Comparison of ENCODE assay signal across 8 cellular contexts in the genomic region with DNA sequence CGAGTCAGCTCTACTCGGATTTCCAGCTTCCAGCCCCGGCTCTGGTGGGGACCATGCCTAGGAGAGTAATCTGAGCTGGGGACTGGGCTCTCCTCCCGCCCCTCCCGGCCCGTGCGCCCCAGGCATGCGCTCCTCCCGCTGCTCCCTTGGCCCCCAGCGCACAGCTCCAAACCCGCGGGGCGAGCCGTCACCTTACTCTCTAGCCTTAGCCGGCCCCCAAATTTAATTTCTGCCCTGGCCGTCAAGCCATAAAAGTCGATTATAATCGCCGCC. TPM values are rescaled to one million over a fixed set of nuclear protein-coding genes. Genes with fewer than 3 reads are reported as not detected.
DNase-seq lines count a peak whose midpoint lies in the region; ATAC-seq, FAIRE-seq and TF ChIP-seq lines count a peak whose summit lies in the region.

No MANE protein-coding gene starts in this region.

- no peak for TF ChIP-seq POLR2A in endothelial cell of umbilical vein (IDR thresholded peaks at IDR 0.05; ENCODE audit: low read depth, low read length)

- H3K4me2 ChIP-seq in endothelial cell of umbilical vein (ENCODE audit: insufficient read depth, low read length) (peak overlapping the region; percentile 65), Karpas-422 (ENCODE audit: low read depth, low read length, poor library complexity, severe bottlenecking) (no peak overlapping the region)

- no TSS peak for BruUV-seq in endothelial cell of umbilical vein (replicated peaks; lab: Mats Ljungman, UMichigan)

- H4K20me1 ChIP-seq in endothelial cell of umbilical vein (replicated peaks; ENCODE audit: control insufficient read depth, extremely low read depth, insufficient read depth, low read length): no peaks in the 10 kb centered on the region
- no peaks in the 10 kb centered on the region for H4K20me1 ChIP-seq in Karpas-422 (ENCODE audit: insufficient read depth, low read depth, low read length)

- ATAC-seq in HG02798 (IDR thresholded peaks at IDR 0.05; ENCODE audit: poor library complexity, unreplicated experiment): no peak

- H3K4me3 ChIP-seq in endothelial cell of umbilical vein (replicated peaks in 1 of 3; ENCODE audit: insufficient read depth in 1 of 3, low read depth in 1 of 3, low read length in 3 of 3) (peak overlapping the region; percentile 16 to 76 (median 56)), muscle layer of duodenum (ENCODE audit: low read depth in 1 of 2, low read length in 2 of 2) (peak overlapping the region; percentile 68 to 70), Karpas-422 (ENCODE audit: low read length) (no peak overlapping the region)

- H3K79me2 ChIP-seq in endothelial cell of umbilical vein (ENCODE audit: control insufficient read depth, insufficient read depth, low read length): peaks cover 2% of the 10 kb centered on the region
- no peaks in the 10 kb centered on the region for H3K79me2 ChIP-seq in Karpas-422 (ENCODE audit: low read length)

- dilution Hi-C loops in endothelial cell of umbilical vein (cut with MboI; ENCODE audit: extremely low pct_ligation_motif_present, low sequenced_read_pairs): no loop called here

- H2AFZ ChIP-seq in endothelial cell of umbilical vein (ENCODE audit: low read depth, low read length) (peak overlapping the region; percentile 14), Karpas-422 (ENCODE audit: low read length) (no peak overlapping the region)

- H3K27me3 ChIP-seq in endothelial cell of umbilical vein (ENCODE audit: control insufficient read depth in 2 of 2, insufficient read depth in 2 of 2, low read length in 2 of 2) (no peaks in the 10 kb centered on the region), muscle layer of duodenum (ENCODE audit: low read depth, low read length) (no peaks in the 10 kb centered on the region), Karpas-422 (ENCODE audit: low read length) (no peaks in the 10 kb centered on the region)

- FAIRE-seq in endothelial cell of umbilical vein (lab: Jason Lieb, UNC): no peak

- no peak for TF ChIP-seq CTCF in endothelial cell of umbilical vein (IDR thresholded peaks at IDR 0.05; ENCODE audit: extremely low read depth in 1 of 2, insufficient read depth in 1 of 2, low read depth in 1 of 2, low read length in 2 of 2)

- CTCF ChIA-PET in endothelial cell of umbilical vein (lab: Charles Lee): interaction anchor here (0.6 to 3.3 kb wide), 13 partner anchors 10 to 1916 kb away, joined by 3 to 55 read pairs (median 4); a partner anchor contains a TSS

- H3K27ac ChIP-seq in endothelial cell of umbilical vein (ENCODE audit: insufficient read depth, low read depth, low read length) (peak overlapping the region; percentile 97), muscle layer of duodenum (ENCODE audit: low read length) (no peak overlapping the region), Karpas-422 (ENCODE audit: low read length) (no peak overlapping the region)

- no peaks in the 10 kb centered on the region for H3K9me1 ChIP-seq in endothelial cell of umbilical vein (replicated peaks; ENCODE audit: control insufficient read depth, extremely low read depth, insufficient read depth, low read length)

- peak; percentile 59 for DNase-seq in D341Med (ENCODE audit: low spot score)
- peak; percentile 32 for DNase-seq in H4 (ENCODE audit: low spot score)
- DNase-seq in RPMI7951 (ENCODE audit: low read depth): peak; percentile 69
- no peak for DNase-seq in endothelial cell of umbilical vein (ENCODE audit: low read depth, low spot score)
- no peak for DNase-seq in NCI-H187 (lab: John Stamatoyannopoulos, UW)
- DNase-seq in Karpas-422: no peak

- H3K4me1 ChIP-seq in endothelial cell of umbilical vein (ENCODE audit: control insufficient read depth, extremely low read depth, insufficient read depth, low read length): peaks cover 39% of the 10 kb centered on the region
- peaks cover 0 to 7% of the 10 kb centered on the region in 2 donors for H3K4me1 ChIP-seq in muscle layer of duodenum (ENCODE audit: control insufficient read depth in 1 of 2, insufficient read depth in 2 of 2, low read length in 2 of 2)
- no peaks in the 10 kb centered on the region for H3K4me1 ChIP-seq in Karpas-422 (ENCODE audit: low read length)

- no peaks in the 10 kb centered on the region for H3K36me3 ChIP-seq in endothelial cell of umbilical vein (ENCODE audit: control insufficient read depth in 2 of 2, extremely low read depth in 1 of 2, insufficient read depth in 2 of 2, low read length in 2 of 2)
- no peaks in the 10 kb centered on the region for H3K36me3 ChIP-seq in muscle layer of duodenum (ENCODE audit: control insufficient read depth in 1 of 2, insufficient read depth in 2 of 2, low read length in 2 of 2)
- no peaks in the 10 kb centered on the region for H3K36me3 ChIP-seq in Karpas-422 (ENCODE audit: insufficient read depth, low read length)

- no peaks in the 10 kb centered on the region for H3K9me3 ChIP-seq in endothelial cell of umbilical vein (replicated peaks; ENCODE audit: control insufficient read depth, insufficient read depth, low read length)
- no peaks in the 10 kb centered on the region for H3K9me3 ChIP-seq in muscle layer of duodenum (ENCODE audit: control insufficient read depth in 1 of 2, low read length in 2 of 2)
- no peaks in the 10 kb centered on the region for H3K9me3 ChIP-seq in Karpas-422 (ENCODE audit: low read length)

- intact Hi-C loops in endothelial cell of umbilical vein (cut with micrococcal nuclease): loop anchor here (5.0 to 10.0 kb wide), 3 partner anchors 342 to 1054 kb away; no protein-coding TSS in a partner anchor

- peak overlapping the region; percentile 79 for H3K9ac ChIP-seq in endothelial cell of umbilical vein (replicated peaks; ENCODE audit: extremely low read depth, insufficient read depth, low read length)
- H3K9ac ChIP-seq in Karpas-422 (ENCODE audit: low read length): no peak overlapping the region

- POLR2A ChIA-PET in endothelial cell of umbilical vein (lab: Charles Lee): interaction anchor here (0.7 to 1.9 kb wide), 3 partner anchors 42 to 336 kb away, joined by 6 to 22 read pairs (median 8); a partner anchor contains a TSS

- no peaks in the 10 kb centered on the region for H3K9me2 ChIP-seq in Karpas-422 (replicated peaks; ENCODE audit: insufficient read depth, low read length)

TF ChIP-seq in endothelial cell of umbilical vein, 7 proteins besides CTCF, POLR2A, EP300 and RAD21:
- TF ChIP-seq FOS (IDR thresholded peaks at IDR 0.05; ENCODE audit: borderline replicate concordance, insufficient read depth, low read length) (no peak), GATA2 (IDR thresholded peaks at IDR 0.05; ENCODE audit: insufficient read depth, insufficient read length, low read depth, low read length) (no peak), MYC (IDR thresholded peaks at IDR 0.05; ENCODE audit: low read depth, low read length) (no peak), EZH2 (IDR thresholded peaks at IDR 0.05; ENCODE audit: borderline replicate concordance, low read depth, low read length, severe bottlenecking) (no peak), JUN (IDR thresholded peaks at IDR 0.05; ENCODE audit: borderline replicate concordance, insufficient read depth, insufficient read length, low read depth) (no peak), POLR2AphosphoS5 (IDR thresholded peaks at IDR 0.05; ENCODE audit: insufficient read depth, low read depth, low read length) (no peak)
- TF ChIP-seq, protein P1, sequence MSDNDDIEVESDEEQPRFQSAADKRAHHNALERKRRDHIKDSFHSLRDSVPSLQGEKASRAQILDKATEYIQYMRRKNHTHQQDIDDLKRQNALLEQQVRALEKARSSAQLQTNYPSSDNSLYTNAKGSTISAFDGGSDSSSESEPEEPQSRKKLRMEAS (IDR thresholded peaks at IDR 0.05; ENCODE audit: insufficient read depth, insufficient read length): no peak

RNA-seq across cellular contexts. Expression of a gene that starts 41.7 kb away (rescaled TPM):
- 4.2 and 7.1 TPM in 2 replicates for total RNA-seq in H4 (2014; rRNA removed; shearing (Covaris generic))
- 15.5 and 15.7 TPM in 2 replicates for total RNA-seq in RPMI7951 (2014; rRNA removed; shearing (Covaris generic))
- total RNA-seq in endothelial cell of umbilical vein: 25.0 and 29.9 TPM in 2 replicates
- 11.3 and 13.5 TPM in 2 replicates for polyA plus RNA-seq in endothelial cell of umbilical vein
- polyA plus RNA-seq in endothelial cell of umbilical vein (2011; cell fraction: cytosol; rRNA removed): 8.0 and 9.2 TPM in 2 replicates
- 95.4 and 104 TPM in 2 replicates for polyA plus RNA-seq in endothelial cell of umbilical vein (2011; cell fraction: nucleus; rRNA removed)
- polyA plus RNA-seq in endothelial cell of umbilical vein (2012): 24.2 and 25.2 TPM in 2 replicates
- polyA minus RNA-seq in endothelial cell of umbilical vein: 13.4 and 19.5 TPM in 2 replicates
- 7.1 TPM for polyA minus RNA-seq in endothelial cell of umbilical vein (2011; cell fraction: cytosol; rRNA and poly(A)+ RNA removed)
- polyA minus RNA-seq in endothelial cell of umbilical vein (2011; cell fraction: nucleus; rRNA and poly(A)+ RNA removed): 31.7 and 44.6 TPM in 2 replicates
- total RNA-seq in Karpas-422 (2014; rRNA removed; shearing (Covaris generic); ENCODE audit: low replicate concordance): 24.9 and 39.8 TPM in 2 replicates

Comparison
In these comparisons a context has a peak if more than half of its experiments do, and no peak if none do; other contexts are left out.
1. DNase-seq: peak in D341Med (single experiment), H4 (single experiment) and RPMI7951 (single experiment); none in endothelial cell of umbilical vein (single experiment), NCI-H187 (0 of 2) and Karpas-422 (single experiment).